8 cellular contexts compared by ENCODE assay signal in genomic region chr14:96424104-96424989, GRCh38. TPM values are rescaled to one million over a fixed set of nuclear protein-coding genes. Genes with fewer than 3 reads are reported as not detected.
DNase-seq lines count a peak whose midpoint lies in the region; ATAC-seq, FAIRE-seq and TF ChIP-seq lines count a peak whose summit lies in the region.

No MANE protein-coding gene starts in this region.

- no peak overlapping the region; the same call in 1 of the 2 replicates for H3K27ac ChIP-seq in C4-2B
- no peak overlapping the region for H3K27ac ChIP-seq in suprapubic skin

- H3K36me3 ChIP-seq in suprapubic skin: no peaks in the 10 kb centered on the region

- peak; percentile 91 for FAIRE-seq in endometrium (lab: Jason Lieb, UNC)

- no peak for TF ChIP-seq POLR2A in suprapubic skin (IDR thresholded peaks at IDR 0.05)

- ATAC-seq in GM18870 (IDR thresholded peaks at IDR 0.05; ENCODE audit: unreplicated experiment) (peak; percentile 84), HG03175 (IDR thresholded peaks at IDR 0.05; ENCODE audit: unreplicated experiment) (peak; percentile 79)

- H3K4me3 ChIP-seq in mononuclear cell (ENCODE audit: low read length): peak overlapping the region; percentile 28
- peak overlapping the region; percentile 47 for H3K4me3 ChIP-seq in suprapubic skin

- peak; percentile 83 for TF ChIP-seq CTCF in C4-2B (conservative IDR thresholded peaks at IDR 0.05)
- peak; percentile 58 to 68 for TF ChIP-seq CTCF in suprapubic skin (IDR thresholded peaks at IDR 0.05)

- H3K27me3 ChIP-seq in mononuclear cell (ENCODE audit: insufficient read depth, low read length) (no peaks in the 10 kb centered on the region), suprapubic skin (no peaks in the 10 kb centered on the region)

- DNase-seq in NCI-H2196 treated with DMSO at 0.1 percent for 48 hours (lab: John Stamatoyannopoulos, UW; ENCODE audit: unreplicated experiment) (peak; percentile 23), suprapubic skin (ENCODE audit: low spot score in 2 of 2) (no peak)
- peak; percentile 25 for DNase-seq in activated CD4-positive, alpha-beta T cell treated with anti-CD3 and anti-CD28 coated beads for 48 hours

- H3K9me3 ChIP-seq in mononuclear cell (ENCODE audit: low read depth, low read length) (no peaks in the 10 kb centered on the region), suprapubic skin (no peaks in the 10 kb centered on the region)

- 5% methylated on average over 20 of the region's 34 CpGs for WGBS in suprapubic skin

- H3K4me1 ChIP-seq in mononuclear cell (ENCODE audit: insufficient read depth, low read length) (peaks cover 10% of the 10 kb centered on the region), suprapubic skin (peaks cover 11% of the 10 kb centered on the region)

- no peak for TF ChIP-seq EP300 in suprapubic skin (IDR thresholded peaks at IDR 0.05)

RNA-seq across cellular contexts. Expression of gene AK7, which starts 32.4 kb away (rescaled TPM):
- 0.52 TPM for total RNA-seq in mononuclear cell
- 10 to 100 TPM in 3 of 4 donors, 1 to 10 TPM in 1; 7.4 to 14.3 (median 12.0) TPM for total RNA-seq in suprapubic skin

Comparison
In these comparisons a context has a peak if more than half of its experiments do, and no peak if none do; other contexts are left out.
1. DNase-seq: peak in NCI-H2196 treated with DMSO at 0.1 percent for 48 hours (single experiment) and activated CD4-positive, alpha-beta T cell treated with anti-CD3 and anti-CD28 coated beads for 48 hours (single experiment); none in suprapubic skin (0 of 2).